ENCODE assay signal across 23 cellular contexts in genomic region chr19:19584356-19584755, GRCh38. TPM values are rescaled to one million over a fixed set of nuclear protein-coding genes. Genes with fewer than 3 reads are reported as not detected.
A peak's percentile ranks its signal among the peaks of the same experiment; 100 is the strongest.
DNase-seq lines count a peak whose midpoint lies in the region; ATAC-seq, FAIRE-seq and TF ChIP-seq lines count a peak whose summit lies in the region.
"Had no signal": no experiment of that assay in that cellular context is flagged by ENCODE, and none has a peak within 500 bp of the region (broad histone marks: within the 10 kb centered on the region; RNA-seq: fewer than 3 reads in every experiment).

No MANE protein-coding gene starts in this region.

- no peak for TF ChIP-seq RAD21 in K562 (CRISPR knock-in tag; conservative IDR thresholded peaks at IDR 0.05 in 1 of 2, IDR thresholded peaks at IDR 0.05 in 1 of 2)

- H3F3A ChIP-seq in GM23338 (replicated peaks; ENCODE audit: low read depth) = no peaks in the 10 kb centered on the region

- peaks cover 35% of the 10 kb centered on the region for H3K4me1 Mint-ChIP-seq in activated naive CD8-positive, alpha-beta T cell treated with anti-CD3 and anti-CD28 coated beads, Interleukin-2, amount 10 ng/mL, durations not matched to agents 7 days and 5 days
- H3K4me1 Mint-ChIP-seq in activated naive CD8-positive, alpha-beta T cell treated with anti-CD3 and anti-CD28 coated beads, Interleukin-2, amount 50 U/mL, for 24 hours = peaks cover 14% of the 10 kb centered on the region
- no peaks in the 10 kb centered on the region for H3K4me1 Mint-ChIP-seq in GM23338
- H3K4me1 Mint-ChIP-seq in effector memory CD8-positive, alpha-beta T cell (ENCODE audit: low read depth in 2 of 2) = peaks cover 21 to 26% of the 10 kb centered on the region in 2 donors
- H3K4me1 Mint-ChIP-seq: B cell had no signal

- H3K27ac Mint-ChIP-seq in activated naive CD8-positive, alpha-beta T cell treated with anti-CD3 and anti-CD28 coated beads, Interleukin-2, amount 10 ng/mL, durations not matched to agents 7 days and 5 days = peak overlapping the region; percentile 21
- H3K27ac Mint-ChIP-seq in activated naive CD8-positive, alpha-beta T cell treated with anti-CD3 and anti-CD28 coated beads, Interleukin-2, amount 50 U/mL, for 24 hours = no peak overlapping the region
- no peak overlapping the region for H3K27ac Mint-ChIP-seq in GM23338
- peak overlapping the region; percentile 25 to 94 for H3K27ac Mint-ChIP-seq in effector memory CD8-positive, alpha-beta T cell
- H3K27ac Mint-ChIP-seq: B cell; CD4-positive, alpha-beta T cell; CD8-positive, alpha-beta T cell had no signal

- CTCF ChIA-PET in K562 (lab: Yijun Ruan, JAX; ENCODE audit: low intra/inter-chr PET ratio) = no interaction called here

- no peak overlapping the region for H3K4me2 ChIP-seq in GM23338
- no peak overlapping the region for H3K4me2 ChIP-seq in K562 (ENCODE audit: insufficient read depth, low read length)
- H3K4me2 ChIP-seq: A549 had no signal

- H3K9me3 Mint-ChIP-seq in activated naive CD8-positive, alpha-beta T cell treated with anti-CD3 and anti-CD28 coated beads, Interleukin-2, amount 10 ng/mL, durations not matched to agents 7 days and 5 days = no peaks in the 10 kb centered on the region
- H3K9me3 Mint-ChIP-seq in activated naive CD8-positive, alpha-beta T cell treated with anti-CD3 and anti-CD28 coated beads, Interleukin-2, amount 50 U/mL, for 24 hours = no peaks in the 10 kb centered on the region
- no peaks in the 10 kb centered on the region for H3K9me3 Mint-ChIP-seq in GM23338
- H3K9me3 Mint-ChIP-seq in effector memory CD8-positive, alpha-beta T cell = no peaks in the 10 kb centered on the region
- H3K9me3 Mint-ChIP-seq: CD4-positive, alpha-beta T cell; CD8-positive, alpha-beta T cell had no signal

- H3K36me3 ChIP-seq in GM23338 (ENCODE audit: insufficient read depth) (no peaks in the 10 kb centered on the region), K562 (ENCODE audit: control insufficient read depth, insufficient read depth, low read length) (no peaks in the 10 kb centered on the region)
- H3K36me3 ChIP-seq: BLaER1 treated with 17β-estradiol and CSF1 and Interleukin-3, amounts not matched to agents 10 nM and 100 nM had no signal

- H4K20me1 ChIP-seq in GM23338 (replicated peaks; ENCODE audit: insufficient read depth) (no peaks in the 10 kb centered on the region; the same call in 1 of the 2 replicates), K562 (replicated peaks; ENCODE audit: control insufficient read depth, insufficient read depth, low read length) (no peaks in the 10 kb centered on the region)
- H4K20me1 ChIP-seq: BLaER1 treated with 17β-estradiol and CSF1 and Interleukin-3, amounts not matched to agents 10 nM and 100 nM had no signal

- H3K9me2 ChIP-seq in GM23338 (ENCODE audit: insufficient read depth) = no peaks in the 10 kb centered on the region

- no peak overlapping the region for H3K27ac ChIP-seq in GM23338 (ENCODE audit: low read depth)
- no peak overlapping the region for H3K27ac ChIP-seq in K562 (ENCODE audit: extremely low read depth, low read depth, low read length)
- H3K27ac ChIP-seq: 22Rv1; A549; BLaER1 treated with 17β-estradiol and CSF1 and Interleukin-3, amounts not matched to agents 10 nM and 100 nM; C4-2B had no signal

- no peak overlapping the region for H3K9ac ChIP-seq in K562 (ENCODE audit: insufficient read depth in 1 of 2, low read depth in 2 of 2, low read length in 2 of 2)
- H3K9ac ChIP-seq: BLaER1 treated with 17β-estradiol and CSF1 and Interleukin-3, amounts not matched to agents 10 nM and 100 nM had no signal

- BruUV-seq in K562 (replicated peaks; lab: Mats Ljungman, UMichigan) = no TSS peak

- H3K36me3 Mint-ChIP-seq in activated naive CD8-positive, alpha-beta T cell treated with anti-CD3 and anti-CD28 coated beads, Interleukin-2, amount 10 ng/mL, durations not matched to agents 7 days and 5 days = peaks cover 22% of the 10 kb centered on the region
- peaks cover 6% of the 10 kb centered on the region for H3K36me3 Mint-ChIP-seq in activated naive CD8-positive, alpha-beta T cell treated with anti-CD3 and anti-CD28 coated beads, Interleukin-2, amount 50 U/mL, for 24 hours (ENCODE audit: low read depth)
- H3K36me3 Mint-ChIP-seq in GM23338 (ENCODE audit: low read depth) = no peaks in the 10 kb centered on the region
- H3K36me3 Mint-ChIP-seq in effector memory CD8-positive, alpha-beta T cell (ENCODE audit: insufficient read depth) = peaks cover 60% of the 10 kb centered on the region

- 11% methylated on average over 6 of the region's 6 CpGs for WGBS in K562 (ENCODE audit: insufficient coverage, low coverage, missing lambda C conversion rate)

- no peaks in the 10 kb centered on the region for H3K9me3 ChIP-seq in K562 (replicated peaks; ENCODE audit: control insufficient read depth, insufficient read depth, low read depth, low read length)
- H3K9me3 ChIP-seq: A549; BLaER1 treated with 17β-estradiol and CSF1 and Interleukin-3, amounts not matched to agents 10 nM and 100 nM; Caco-2 had no signal

- no peaks in the 10 kb centered on the region for H3K27me3 Mint-ChIP-seq in activated naive CD8-positive, alpha-beta T cell treated with anti-CD3 and anti-CD28 coated beads, Interleukin-2, amount 10 ng/mL, durations not matched to agents 7 days and 5 days
- no peaks in the 10 kb centered on the region for H3K27me3 Mint-ChIP-seq in activated naive CD8-positive, alpha-beta T cell treated with anti-CD3 and anti-CD28 coated beads, Interleukin-2, amount 50 U/mL, for 24 hours
- peaks cover 4% of the 10 kb centered on the region for H3K27me3 Mint-ChIP-seq in GM23338 (ENCODE audit: insufficient read depth, low read depth, poor library complexity)
- H3K27me3 Mint-ChIP-seq in effector memory CD8-positive, alpha-beta T cell = no peaks in the 10 kb centered on the region
- H3K27me3 Mint-ChIP-seq: B cell; CD4-positive, alpha-beta T cell had no signal

- H2AFZ ChIP-seq in GM23338 (no peak overlapping the region), K562 (ENCODE audit: low read depth, low read length) (no peak overlapping the region)

- H3K9me1 ChIP-seq in K562 (ENCODE audit: control insufficient read depth, insufficient read depth, low read length) = no peaks in the 10 kb centered on the region

- POLR2A ChIA-PET in activated naive CD8-positive, alpha-beta T cell treated with anti-CD3 and anti-CD28 coated beads, Interleukin-2, amount 10 ng/mL, durations not matched to agents 7 days and 5 days (lab: Charles Lee) = no interaction called here
- POLR2A ChIA-PET in K562 (lab: Yijun Ruan, JAX) = no interaction called here

- no peak for FAIRE-seq in K562 (lab: Jason Lieb, UNC)
- FAIRE-seq: A549, D721Med, G401.6, GM12891, GM19239 had no signal

- DNase-seq in activated naive CD8-positive, alpha-beta T cell treated with anti-CD3 and anti-CD28 coated beads, Interleukin-2, amount 10 ng/mL, durations not matched to agents 7 days and 5 days = no peak
- no peak for DNase-seq in activated naive CD8-positive, alpha-beta T cell treated with anti-CD3 and anti-CD28 coated beads, Interleukin-2, amount 50 U/mL, for 24 hours
- no peak for DNase-seq in GM23338 (ENCODE audit: low spot score)
- no peak for DNase-seq in K562 (ENCODE audit: extremely low read depth in 1 of 4, low spot score in 3 of 4)
- no peak for DNase-seq in effector memory CD8-positive, alpha-beta T cell
- DNase-seq in SHP77 (lab: John Stamatoyannopoulos, UW) = no peak
- DNase-seq in NCI-H2107 (lab: John Stamatoyannopoulos, UW) = no peak
- DNase-seq: AML-193; Caco-2; Calu3; CD4-positive, alpha-beta T cell; CD8-positive, alpha-beta T cell; DMS79 treated with DMSO at 0.1 percent for 48 hours; GF-D8 had no signal

- intact Hi-C loops in K562 (cut with micrococcal nuclease) = no loop called here

- H3K4me1 ChIP-seq in GM23338 (ENCODE audit: insufficient read depth) = no peaks in the 10 kb centered on the region
- H3K4me1 ChIP-seq in K562 (replicated peaks in 1 of 2; ENCODE audit: control insufficient read depth in 2 of 2, insufficient read depth in 2 of 2, low read length in 2 of 2) = no peaks in the 10 kb centered on the region; a peak in 1 of 5 replicates
- H3K4me1 ChIP-seq: A549, Caco-2 had no signal

- H3K4me3 ChIP-seq in GM23338 = no peak overlapping the region
- H3K4me3 ChIP-seq in K562 = no peak overlapping the region
- H3K4me3 ChIP-seq: A549; BLaER1 treated with 17β-estradiol and CSF1 and Interleukin-3, amounts not matched to agents 10 nM and 100 nM had no signal

- in situ Hi-C loops in K562 (cut with MboI) = no loop called here

- H3K27me3 ChIP-seq in GM23338 (ENCODE audit: insufficient read depth) (no peaks in the 10 kb centered on the region), K562 (ENCODE audit: control insufficient read depth in 2 of 2, insufficient read depth in 2 of 2, low read length in 2 of 2) (peaks cover 0 to 8% of the 10 kb centered on the region in 2 experiments; a peak in 2 of 5 replicates)
- H3K27me3 ChIP-seq: BLaER1 treated with 17β-estradiol and CSF1 and Interleukin-3, amounts not matched to agents 10 nM and 100 nM had no signal

- no peak for ATAC-seq in activated naive CD8-positive, alpha-beta T cell treated with anti-CD3 and anti-CD28 coated beads, Interleukin-2, amount 10 ng/mL, durations not matched to agents 7 days and 5 days (ENCODE audit: low read depth)
- ATAC-seq in activated naive CD8-positive, alpha-beta T cell treated with anti-CD3 and anti-CD28 coated beads, Interleukin-2, amount 50 U/mL, for 24 hours = no peak
- ATAC-seq in GM23338 (peak; percentile 39; the same call in 2 of the 3 replicates), K562 (peak; percentile 61)
- ATAC-seq in effector memory CD8-positive, alpha-beta T cell (replicated peaks) = no peak
- ATAC-seq: A549; CD8-positive, alpha-beta T cell had no signal

- no peak overlapping the region for H3K4me3 Mint-ChIP-seq in activated naive CD8-positive, alpha-beta T cell treated with anti-CD3 and anti-CD28 coated beads, Interleukin-2, amount 10 ng/mL, durations not matched to agents 7 days and 5 days
- no peak overlapping the region for H3K4me3 Mint-ChIP-seq in activated naive CD8-positive, alpha-beta T cell treated with anti-CD3 and anti-CD28 coated beads, Interleukin-2, amount 50 U/mL, for 24 hours
- H3K4me3 Mint-ChIP-seq in GM23338 = no peak overlapping the region
- H3K4me3 Mint-ChIP-seq in effector memory CD8-positive, alpha-beta T cell = no peak overlapping the region
- H3K4me3 Mint-ChIP-seq: B cell; CD4-positive, alpha-beta T cell; CD8-positive, alpha-beta T cell had no signal

- no peak for TF ChIP-seq EP300 in K562 (IDR thresholded peaks at IDR 0.05; ENCODE audit: low read length)

- TF ChIP-seq CTCF in GM23338 (conservative IDR thresholded peaks at IDR 0.05; ENCODE audit: low read depth in 2 of 2) (no peak), K562 (IDR thresholded peaks at IDR 0.05 in 2 of 3, conservative IDR thresholded peaks at IDR 0.05 in 1 of 3; ENCODE audit: insufficient read depth in 2 of 3, low read depth in 1 of 3, low read length in 3 of 3) (no peak)

- TF ChIP-seq POLR2A in K562 (conservative IDR thresholded peaks at IDR 0.05) = no peak

- H3K79me2 ChIP-seq in GM23338 (replicated peaks; ENCODE audit: insufficient read depth) (no peaks in the 10 kb centered on the region), K562 (ENCODE audit: control insufficient read depth, insufficient read depth, low read length) (no peaks in the 10 kb centered on the region)

RNA-seq across cellular contexts. Expression of gene PBX4, which starts 34.1 kb away (rescaled TPM):
- total RNA-seq in activated naive CD8-positive, alpha-beta T cell treated with anti-CD3 and anti-CD28 coated beads, Interleukin-2, amount 10 ng/mL, durations not matched to agents 7 days and 5 days = 10 to 100 TPM; 41.3 to 46.1 TPM
- total RNA-seq in GM23338 (2014; rRNA removed; shearing (Covaris generic)) = 1.5 and 2.6 TPM in 2 replicates
- polyA plus RNA-seq in GM23338 (2016; fragmentation: Nextera tagmentation; extraction: Ambion mirVana) (4.1 and 5.3 TPM in 2 replicates), K562 (2011; rRNA removed) (2.7 and 3.1 TPM in 2 replicates), K562 (2014; fragmentation: Illumina TruSeq; extraction: Trizol) (0.92 and 2.5 TPM in 2 replicates), K562 (2014; fragmentation: Nextera tagmentation; extraction: Ambion mirVana) (under 1 TPM in 1 of 2 experiments, not detected in 1; 0.11 TPM), K562 (2014; rRNA removed) (3.8 and 5.9 TPM in 2 replicates)
- total RNA-seq in K562 (2011; cell fraction: chromatin; rRNA removed; ENCODE audit: low replicate concordance) = 4.4 and 8.4 TPM in 2 replicates
- 4.8 and 5.3 TPM in 2 replicates for total RNA-seq in K562 (2011; cell fraction: nucleolus; rRNA removed)
- total RNA-seq in K562 (2011; cell fraction: nucleoplasm; rRNA removed) = 3.2 and 4.2 TPM in 2 replicates
- total RNA-seq in K562 (2014; rRNA removed) (1.2 and 2.2 TPM in 2 replicates), K562 (2014; rRNA removed; fragmentation: Illumina TruSeq; extraction: Trizol) (0.73 and 0.86 TPM in 2 replicates), K562 (2015; rRNA removed; fragmentation: Illumina TruSeq; extraction: Trizol) (2.0 and 2.1 TPM in 2 replicates), K562 (2021) (2.0 and 2.1 TPM in 2 replicates)
- 2.3 and 3.1 TPM in 2 replicates for polyA plus RNA-seq in K562 (2011; cell fraction: cytosol; rRNA removed)
- 5.2 and 12.2 TPM in 2 replicates for polyA plus RNA-seq in K562 (2011; cell fraction: nucleus; rRNA removed)
- polyA plus RNA-seq in K562 (2012) = 2.0 and 4.6 TPM in 2 replicates
- 0.98 and 1.0 TPM in 2 replicates for polyA minus RNA-seq in K562 (2011; rRNA and poly(A)+ RNA removed)
- 1.8 TPM in 1 of 2 replicates, not detected in the other for polyA minus RNA-seq in K562 (2011; cell fraction: cytosol; rRNA and poly(A)+ RNA removed)
- 3.2 and 3.4 TPM in 2 replicates for polyA minus RNA-seq in K562 (2011; cell fraction: nucleus; rRNA and poly(A)+ RNA removed)

RNA-seq across cellular contexts. Expression of gene LPAR2, which starts 43.7 kb away (rescaled TPM):
- total RNA-seq in activated naive CD8-positive, alpha-beta T cell treated with anti-CD3 and anti-CD28 coated beads, Interleukin-2, amount 10 ng/mL, durations not matched to agents 7 days and 5 days = 10 to 100 TPM; 73.6 to 73.8 TPM
- 49.5 and 63.1 TPM in 2 replicates for total RNA-seq in GM23338 (2014; rRNA removed; shearing (Covaris generic))
- polyA plus RNA-seq in GM23338 (2016; fragmentation: Nextera tagmentation; extraction: Ambion mirVana) = 35.8 and 39.4 TPM in 2 replicates
- 44.7 and 88.0 TPM in 2 replicates for total RNA-seq in K562 (2011; cell fraction: chromatin; rRNA removed; ENCODE audit: low replicate concordance)
- 27.1 and 27.2 TPM in 2 replicates for total RNA-seq in K562 (2011; cell fraction: nucleolus; rRNA removed)
- total RNA-seq in K562 (2011; cell fraction: nucleoplasm; rRNA removed) = 34.0 and 49.1 TPM in 2 replicates
- total RNA-seq in K562 (2014; rRNA removed) = 2.3 and 3.3 TPM in 2 replicates
- 1.8 and 1.9 TPM in 2 replicates for total RNA-seq in K562 (2014; rRNA removed; fragmentation: Illumina TruSeq; extraction: Trizol)
- total RNA-seq in K562 (2015; rRNA removed; fragmentation: Illumina TruSeq; extraction: Trizol) = 4.0 and 4.4 TPM in 2 replicates
- total RNA-seq in K562 (2021) = 7.0 and 10.3 TPM in 2 replicates
- polyA plus RNA-seq in K562 (2011; rRNA removed) = 4.4 and 9.4 TPM in 2 replicates
- 7.7 and 7.9 TPM in 2 replicates for polyA plus RNA-seq in K562 (2011; cell fraction: cytosol; rRNA removed)
- 76.8 and 108 TPM in 2 replicates for polyA plus RNA-seq in K562 (2011; cell fraction: nucleus; rRNA removed)
- polyA plus RNA-seq in K562 (2012) = 9.5 and 18.9 TPM in 2 replicates
- polyA plus RNA-seq in K562 (2014; fragmentation: Illumina TruSeq; extraction: Trizol) = 6.5 and 7.8 TPM in 2 replicates
- polyA plus RNA-seq in K562 (2014; fragmentation: Nextera tagmentation; extraction: Ambion mirVana) = under 1 TPM; 0.63 TPM
- 8.1 and 13.8 TPM in 2 replicates for polyA plus RNA-seq in K562 (2014; rRNA removed)
- 2.7 and 3.6 TPM in 2 replicates for polyA minus RNA-seq in K562 (2011; rRNA and poly(A)+ RNA removed)
- 1.6 and 2.5 TPM in 2 replicates for polyA minus RNA-seq in K562 (2011; cell fraction: cytosol; rRNA and poly(A)+ RNA removed)
- 6.6 and 7.2 TPM in 2 replicates for polyA minus RNA-seq in K562 (2011; cell fraction: nucleus; rRNA and poly(A)+ RNA removed)

RNA-seq across cellular contexts. Expression of gene CILP2, which starts 46.3 kb away (rescaled TPM):
- total RNA-seq in activated naive CD8-positive, alpha-beta T cell treated with anti-CD3 and anti-CD28 coated beads, Interleukin-2, amount 10 ng/mL, durations not matched to agents 7 days and 5 days = under 1 TPM; 0.11 to 0.14 TPM
- total RNA-seq in GM23338 (2014; rRNA removed; shearing (Covaris generic)) = 17.0 and 21.6 TPM in 2 replicates
- polyA plus RNA-seq in GM23338 (2016; fragmentation: Nextera tagmentation; extraction: Ambion mirVana) = 4.0 and 5.0 TPM in 2 replicates
- total RNA-seq in K562 (2011; cell fraction: chromatin; rRNA removed; ENCODE audit: low replicate concordance) = 0.09 and 0.56 TPM in 2 replicates
- 0.53 and 0.67 TPM in 2 replicates for total RNA-seq in K562 (2011; cell fraction: nucleolus; rRNA removed)
- 0.29 and 0.46 TPM in 2 replicates for total RNA-seq in K562 (2011; cell fraction: nucleoplasm; rRNA removed)
- total RNA-seq in K562 (2014; rRNA removed) = 0.23 and 0.33 TPM in 2 replicates
- total RNA-seq in K562 (2014; rRNA removed; fragmentation: Illumina TruSeq; extraction: Trizol) = 0.04 TPM in 1 of 2 replicates, not detected in the other
- 0.08 and 0.11 TPM in 2 replicates for total RNA-seq in K562 (2015; rRNA removed; fragmentation: Illumina TruSeq; extraction: Trizol)
- 0.29 and 0.35 TPM in 2 replicates for total RNA-seq in K562 (2021)
- 0.04 and 0.07 TPM in 2 replicates for polyA plus RNA-seq in K562 (2011; rRNA removed)
- 0.01 and 0.67 TPM in 2 replicates for polyA plus RNA-seq in K562 (2011; cell fraction: cytosol; rRNA removed)
- polyA plus RNA-seq in K562 (2011; cell fraction: nucleus; rRNA removed) = 0.22 and 0.77 TPM in 2 replicates
- polyA plus RNA-seq in K562 (2012) = 0.05 and 0.29 TPM in 2 replicates
- 0.04 TPM in 2 replicates for polyA plus RNA-seq in K562 (2014; fragmentation: Illumina TruSeq; extraction: Trizol)
- not detected for polyA plus RNA-seq in K562 (2014; fragmentation: Nextera tagmentation; extraction: Ambion mirVana)
- 0.05 and 0.31 TPM in 2 replicates for polyA plus RNA-seq in K562 (2014; rRNA removed)
- 0.14 TPM in 1 of 2 replicates, not detected in the other for polyA minus RNA-seq in K562 (2011; rRNA and poly(A)+ RNA removed)
- polyA minus RNA-seq in K562 (2011; cell fraction: cytosol; rRNA and poly(A)+ RNA removed) = not detected in 2 replicates
- polyA minus RNA-seq in K562 (2011; cell fraction: nucleus; rRNA and poly(A)+ RNA removed) = 0.22 and 0.27 TPM in 2 replicates

RNA-seq across cellular contexts. Expression of gene YJEFN3, which starts 55.6 kb away (rescaled TPM):
- 10 to 100 TPM; 11.7 to 11.9 TPM for total RNA-seq in activated naive CD8-positive, alpha-beta T cell treated with anti-CD3 and anti-CD28 coated beads, Interleukin-2, amount 10 ng/mL, durations not matched to agents 7 days and 5 days
- total RNA-seq in GM23338 (2014; rRNA removed; shearing (Covaris generic)) = 0.85 and 3.5 TPM in 2 replicates
- 3.7 and 6.5 TPM in 2 replicates for polyA plus RNA-seq in GM23338 (2016; fragmentation: Nextera tagmentation; extraction: Ambion mirVana)
- 31.5 and 32.8 TPM in 2 replicates for total RNA-seq in K562 (2011; cell fraction: chromatin; rRNA removed; ENCODE audit: low replicate concordance)
- total RNA-seq in K562 (2011; cell fraction: nucleolus; rRNA removed) = 14.5 and 16.2 TPM in 2 replicates
- total RNA-seq in K562 (2011; cell fraction: nucleoplasm; rRNA removed) = 22.3 and 39.8 TPM in 2 replicates
- total RNA-seq in K562 (2014; rRNA removed) = 1.3 and 1.5 TPM in 2 replicates
- 0.86 and 0.98 TPM in 2 replicates for total RNA-seq in K562 (2014; rRNA removed; fragmentation: Illumina TruSeq; extraction: Trizol)
- total RNA-seq in K562 (2015; rRNA removed; fragmentation: Illumina TruSeq; extraction: Trizol) = 1.1 TPM in 2 replicates
- total RNA-seq in K562 (2021) = 3.6 and 4.8 TPM in 2 replicates
- polyA plus RNA-seq in K562 (2011; rRNA removed) = 1.0 and 1.6 TPM in 2 replicates
- polyA plus RNA-seq in K562 (2011; cell fraction: cytosol; rRNA removed) = 0.86 and 2.6 TPM in 2 replicates
- polyA plus RNA-seq in K562 (2011; cell fraction: nucleus; rRNA removed) = 12.5 and 30.5 TPM in 2 replicates
- 4.6 and 18.0 TPM in 2 replicates for polyA plus RNA-seq in K562 (2012)
- polyA plus RNA-seq in K562 (2014; fragmentation: Illumina TruSeq; extraction: Trizol) = 2.9 and 3.8 TPM in 2 replicates
- under 1 TPM in 1 of 2 experiments, not detected in 1; 0.04 TPM for polyA plus RNA-seq in K562 (2014; fragmentation: Nextera tagmentation; extraction: Ambion mirVana)
- polyA plus RNA-seq in K562 (2014; rRNA removed) = 4.8 and 5.8 TPM in 2 replicates
- polyA minus RNA-seq in K562 (2011; rRNA and poly(A)+ RNA removed) = 0.81 and 1.1 TPM in 2 replicates
- polyA minus RNA-seq in K562 (2011; cell fraction: cytosol; rRNA and poly(A)+ RNA removed) = 0.46 and 1.0 TPM in 2 replicates
- polyA minus RNA-seq in K562 (2011; cell fraction: nucleus; rRNA and poly(A)+ RNA removed) = 2.4 and 2.7 TPM in 2 replicates

RNA-seq across cellular contexts. Expression of gene GMIP, which starts 59.1 kb away (rescaled TPM):
- 100 to 1,000 TPM; 128 to 135 TPM for total RNA-seq in activated naive CD8-positive, alpha-beta T cell treated with anti-CD3 and anti-CD28 coated beads, Interleukin-2, amount 10 ng/mL, durations not matched to agents 7 days and 5 days
- total RNA-seq in GM23338 (2014; rRNA removed; shearing (Covaris generic)) = 19.8 and 22.1 TPM in 2 replicates
- polyA plus RNA-seq in GM23338 (2016; fragmentation: Nextera tagmentation; extraction: Ambion mirVana) (5.1 and 6.2 TPM in 2 replicates), K562 (2011; rRNA removed) (2.9 and 5.1 TPM in 2 replicates), K562 (2014; fragmentation: Illumina TruSeq; extraction: Trizol) (5.4 and 6.3 TPM in 2 replicates), K562 (2014; fragmentation: Nextera tagmentation; extraction: Ambion mirVana) (under 1 TPM; 0.14 to 0.38 TPM), K562 (2014; rRNA removed) (6.8 and 12.5 TPM in 2 replicates)
- 36.6 and 78.6 TPM in 2 replicates for total RNA-seq in K562 (2011; cell fraction: chromatin; rRNA removed; ENCODE audit: low replicate concordance)
- 26.7 and 27.8 TPM in 2 replicates for total RNA-seq in K562 (2011; cell fraction: nucleolus; rRNA removed)
- 17.3 and 24.6 TPM in 2 replicates for total RNA-seq in K562 (2011; cell fraction: nucleoplasm; rRNA removed)
- total RNA-seq in K562 (2014; rRNA removed) (9.9 and 12.6 TPM in 2 replicates), K562 (2014; rRNA removed; fragmentation: Illumina TruSeq; extraction: Trizol) (2.2 and 3.9 TPM in 2 replicates), K562 (2015; rRNA removed; fragmentation: Illumina TruSeq; extraction: Trizol) (3.2 and 3.3 TPM in 2 replicates), K562 (2021) (13.5 and 15.8 TPM in 2 replicates)
- polyA plus RNA-seq in K562 (2011; cell fraction: cytosol; rRNA removed) = 2.3 and 3.5 TPM in 2 replicates
- polyA plus RNA-seq in K562 (2011; cell fraction: nucleus; rRNA removed) = 27.3 and 36.6 TPM in 2 replicates
- 8.7 and 16.6 TPM in 2 replicates for polyA plus RNA-seq in K562 (2012)
- polyA minus RNA-seq in K562 (2011; rRNA and poly(A)+ RNA removed) = 5.1 and 5.4 TPM in 2 replicates
- polyA minus RNA-seq in K562 (2011; cell fraction: cytosol; rRNA and poly(A)+ RNA removed) = 3.7 and 6.4 TPM in 2 replicates
- 6.6 and 8.1 TPM in 2 replicates for polyA minus RNA-seq in K562 (2011; cell fraction: nucleus; rRNA and poly(A)+ RNA removed)

Comparison
In these comparisons a context has a peak if more than half of its experiments do, and no peak if none do; other contexts are left out.
1. H3K27ac Mint-ChIP-seq: peak in activated naive CD8-positive, alpha-beta T cell treated with anti-CD3 and anti-CD28 coated beads, Interleukin-2, amount 10 ng/mL, durations not matched to agents 7 days and 5 days (single experiment) and effector memory CD8-positive, alpha-beta T cell (2 of 2); none in activated naive CD8-positive, alpha-beta T cell treated with anti-CD3 and anti-CD28 coated beads, Interleukin-2, amount 50 U/mL, for 24 hours (single experiment) and GM23338 (single experiment).
2. ATAC-seq: peak in GM23338 (single experiment) and K562 (single experiment); none in activated naive CD8-positive, alpha-beta T cell treated with anti-CD3 and anti-CD28 coated beads, Interleukin-2, amount 10 ng/mL, durations not matched to agents 7 days and 5 days (single experiment), activated naive CD8-positive, alpha-beta T cell treated with anti-CD3 and anti-CD28 coated beads, Interleukin-2, amount 50 U/mL, for 24 hours (single experiment) and effector memory CD8-positive, alpha-beta T cell (single experiment).
3. RNA of gene PBX4, which starts 34.1 kb away (total RNA-seq): 41.3 to 46.1 TPM in activated naive CD8-positive, alpha-beta T cell treated with anti-CD3 and anti-CD28 coated beads, Interleukin-2, amount 10 ng/mL, durations not matched to agents 7 days and 5 days; 1.5 to 2.6 TPM in GM23338 and 0.73 to 8.4 TPM in K562; every median in the first group is over 4 times any median in the second.
4. RNA of gene CILP2, which starts 46.3 kb away (total RNA-seq): 17.0 to 21.6 TPM in GM23338; 0.04 to 0.67 TPM in K562 and 0.11 to 0.14 TPM in activated naive CD8-positive, alpha-beta T cell treated with anti-CD3 and anti-CD28 coated beads, Interleukin-2, amount 10 ng/mL, durations not matched to agents 7 days and 5 days; every median in the first group is over 10 times any median in the second.